ENCODE assay signal across 8 cellular contexts in the genomic region with DNA sequence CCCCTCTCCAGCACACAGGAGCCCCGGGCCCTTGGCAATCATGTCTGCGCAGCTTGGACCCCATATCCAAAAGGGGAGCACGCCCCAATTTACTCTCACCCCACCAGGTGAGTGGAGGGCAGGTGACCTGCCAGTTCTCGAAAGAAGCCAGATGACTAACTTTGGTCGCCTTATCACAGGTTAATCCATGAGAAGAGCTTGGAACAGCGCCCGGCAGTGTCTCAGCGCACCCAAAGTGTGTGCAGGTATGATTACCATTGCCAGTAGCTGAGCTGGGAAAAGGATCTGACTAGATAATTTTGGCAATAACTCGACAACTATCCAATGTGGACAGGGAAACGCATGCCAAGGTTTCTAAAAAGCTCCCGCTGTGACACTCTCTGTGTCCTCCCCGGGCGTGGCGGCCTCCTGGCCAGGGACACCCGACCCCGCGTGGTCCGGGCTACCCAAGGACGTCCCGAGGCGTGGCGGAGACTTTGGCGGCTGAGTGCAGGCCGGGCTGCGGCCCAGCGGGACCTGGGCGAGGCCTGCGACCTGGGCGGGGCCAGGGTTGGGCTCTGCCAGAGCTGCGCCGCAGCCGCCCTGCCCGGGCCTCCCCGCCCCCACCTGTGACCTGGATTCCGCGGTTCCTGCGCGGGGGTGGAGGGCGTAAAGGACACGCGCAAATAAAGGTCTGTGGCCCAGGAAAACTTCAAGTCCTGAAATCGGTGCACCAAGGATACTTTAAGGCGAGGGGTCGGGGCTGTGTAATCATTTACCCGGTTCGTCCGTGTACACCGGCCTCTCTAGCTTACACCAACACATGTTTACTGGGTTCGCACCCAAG. TPM values are rescaled to one million over a fixed set of nuclear protein-coding genes. Genes with fewer than 3 reads are reported as not detected.
DNase-seq lines count a peak whose midpoint lies in the region; ATAC-seq and TF ChIP-seq lines count a peak whose summit lies in the region.

No MANE protein-coding gene starts in this region.

- no peaks in the 10 kb centered on the region for H3K9me3 Mint-ChIP-seq in activated naive CD8-positive, alpha-beta T cell (ENCODE audit: low read depth)

- no peak for TF ChIP-seq CTCF in psoas muscle (IDR thresholded peaks at IDR 0.05)

- no peak for TF ChIP-seq POLR2A in GM18505 (IDR thresholded peaks at IDR 0.05; ENCODE audit: borderline replicate concordance, extremely low read depth, insufficient read depth, insufficient read length)

- H3K9ac ChIP-seq in HUES6 (ENCODE audit: low read length): peak overlapping the region; percentile 59

- H3K9me3 ChIP-seq in HUES6 (ENCODE audit: control insufficient read depth, insufficient read depth, low read depth, low read length) (no peaks in the 10 kb centered on the region), psoas muscle (no peaks in the 10 kb centered on the region)

- WGBS in psoas muscle, 3 donors: 12 to 17% (median 13%) methylated on average over 43 to 49 of the region's 49 CpGs

- H3K27me3 Mint-ChIP-seq in activated naive CD8-positive, alpha-beta T cell: no peaks in the 10 kb centered on the region

- no peaks in the 10 kb centered on the region for H3K36me3 Mint-ChIP-seq in activated naive CD8-positive, alpha-beta T cell

- intact Hi-C loops in left cardiac atrium (cut with DNase I): no loop called here
- intact Hi-C loops in psoas muscle (cut with DNase I): loop anchor here in 1 of 2 donors (5.0 kb wide), 1 partner anchor 52 kb away; no protein-coding TSS in a partner anchor

- peak overlapping the region; percentile 75 for H3K27ac Mint-ChIP-seq in activated naive CD8-positive, alpha-beta T cell

- H3K36me3 ChIP-seq in HUES6 (ENCODE audit: control insufficient read depth, insufficient read depth, low read length) (no peaks in the 10 kb centered on the region), psoas muscle (ENCODE audit: insufficient read depth in 1 of 2, low read depth in 1 of 2) (no peaks in the 10 kb centered on the region)

- peak overlapping the region; percentile 63 for H3K4me3 ChIP-seq in HUES6 (ENCODE audit: low read depth, low read length)
- peak overlapping the region; percentile 69 for H3K4me3 ChIP-seq in psoas muscle

- H3K27ac ChIP-seq in HUES6 (ENCODE audit: low read depth, low read length) (no peak overlapping the region), psoas muscle (peak overlapping the region; percentile 76)

- H3K27me3 ChIP-seq in HUES6 (ENCODE audit: control insufficient read depth, insufficient read depth, low read length) (peaks cover 3% of the 10 kb centered on the region; the same call in 1 of the 2 replicates), psoas muscle (ENCODE audit: insufficient read depth in 3 of 3, low read length in 2 of 3) (no peaks in the 10 kb centered on the region)

- ATAC-seq in GM18505 (IDR thresholded peaks at IDR 0.05; ENCODE audit: unreplicated experiment): peak; percentile 51
- ATAC-seq in left cardiac atrium: peak; percentile 95 to 98
- peak; percentile 95 to 97 (median 96) for ATAC-seq in psoas muscle

- H3K4me1 ChIP-seq in HUES6 (ENCODE audit: control insufficient read depth, insufficient read depth, low read length) (peaks cover 15% of the 10 kb centered on the region), psoas muscle (peaks cover 24% of the 10 kb centered on the region)

- peak overlapping the region; percentile 65 for H3K4me3 Mint-ChIP-seq in activated naive CD8-positive, alpha-beta T cell

- H3K4me1 Mint-ChIP-seq in activated naive CD8-positive, alpha-beta T cell (ENCODE audit: low read depth): peaks cover 32% of the 10 kb centered on the region

- DNase-seq in left cardiac atrium: peak; percentile 86
- DNase-seq in psoas muscle: peak; percentile 89 to 95
- DNase-seq in HK-2 (ENCODE audit: unreplicated experiment): no peak
- DNase-seq in NCI-H2196 (lab: John Stamatoyannopoulos, UW; ENCODE audit: unreplicated experiment): no peak
- DNase-seq in SIG-M5 treated with dmso at 0.1 percent for 504 hours (lab: John Stamatoyannopoulos, UW; ENCODE audit: unreplicated experiment): no peak

RNA-seq across cellular contexts. Expression of a gene that starts 13.7 kb away (rescaled TPM):
- total RNA-seq in left cardiac atrium (10 to 100 TPM; 20.4 to 25.1 TPM), psoas muscle (10 to 100 TPM; 31.5 to 42.4 (median 39.7) TPM)
- polyA plus RNA-seq in psoas muscle: 10 to 100 TPM; 20.0 to 63.7 (median 22.4) TPM

Comparison
In these comparisons a context has a peak if more than half of its experiments do, and no peak if none do; other contexts are left out.
1. DNase-seq: peak in left cardiac atrium (single experiment) and psoas muscle (2 of 2); none in HK-2 (single experiment), NCI-H2196 (single experiment) and SIG-M5 treated with dmso at 0.1 percent for 504 hours (single experiment).
2. Peak in every context shown above with its lines, with median percentiles within 50 percentile points of each other: ATAC-seq.